12 cellular contexts compared by ENCODE assay signal in genomic region chr3:81492048-81492447, GRCh38.
A peak's percentile ranks its signal among the peaks of the same experiment; 100 is the strongest.
DNase-seq lines count a peak whose midpoint lies in the region; ATAC-seq lines count a peak whose summit lies in the region.
"Had no signal": no experiment of that assay in that cellular context is flagged by ENCODE, and none has a peak within 500 bp of the region (broad histone marks: within the 10 kb centered on the region; RNA-seq: fewer than 3 reads in every experiment).

No MANE protein-coding gene starts in this region.

- peak overlapping the region; percentile 33 for H3K27ac Mint-ChIP-seq in stimulated activated effector memory CD8-positive, alpha-beta T cell treated with anti-CD3 and anti-CD28 coated beads, Interleukin-12 subunit alpha, Interleukin-12 subunit beta, amount 100 ng/mL, for 72 hours
- H3K27ac Mint-ChIP-seq in activated naive CD4-positive, alpha-beta T cell treated with anti-CD3 and anti-CD28 coated beads, Interleukin-2, amount 50 U/mL, for 72 hours: no peak overlapping the region

- no peaks in the 10 kb centered on the region for H3K9me3 Mint-ChIP-seq in stimulated activated effector memory CD8-positive, alpha-beta T cell treated with anti-CD3 and anti-CD28 coated beads, Interleukin-12 subunit alpha, Interleukin-12 subunit beta, amount 100 ng/mL, for 72 hours
- H3K9me3 Mint-ChIP-seq in activated naive CD4-positive, alpha-beta T cell treated with anti-CD3 and anti-CD28 coated beads, Interleukin-2, amount 50 U/mL, for 72 hours: no peaks in the 10 kb centered on the region
- H3K9me3 Mint-ChIP-seq: naive B cell had no signal

- H3K4me1 ChIP-seq in adipocyte (ENCODE audit: control insufficient read depth, insufficient read depth, low read length): peaks cover 26% of the 10 kb centered on the region

- H3K36me3 ChIP-seq in adipocyte (ENCODE audit: control insufficient read depth, insufficient read depth, low read length, severe bottlenecking): peaks cover 57% of the 10 kb centered on the region

- intact Hi-C loops in left cardiac atrium (cut with DNase I): no loop called here

- peak; percentile 54 to 62 for ATAC-seq in left cardiac atrium
- ATAC-seq in stimulated activated effector memory CD8-positive, alpha-beta T cell treated with anti-CD3 and anti-CD28 coated beads, Interleukin-12 subunit alpha, Interleukin-12 subunit beta, amount 100 ng/mL, for 72 hours: no peak
- ATAC-seq in activated naive CD4-positive, alpha-beta T cell treated with anti-CD3 and anti-CD28 coated beads, Interleukin-2, amount 50 U/mL, for 72 hours: no peak

- DNase-seq in GM04503 (ENCODE audit: low read depth) (peak; percentile 50), adipocyte (ENCODE audit: low read depth) (peak; percentile 88), left cardiac atrium (no peak), NCI-H748 (lab: John Stamatoyannopoulos, UW; ENCODE audit: unreplicated experiment) (no peak)
- DNase-seq in stimulated activated effector memory CD8-positive, alpha-beta T cell treated with anti-CD3 and anti-CD28 coated beads, Interleukin-12 subunit alpha, Interleukin-12 subunit beta, amount 100 ng/mL, for 72 hours (ENCODE audit: low spot score in 2 of 2): no peak
- DNase-seq in activated naive CD4-positive, alpha-beta T cell treated with anti-CD3 and anti-CD28 coated beads, Interleukin-2, amount 50 U/mL, for 72 hours (ENCODE audit: low spot score in 2 of 2): no peak
- DNase-seq in activated CD4-positive, alpha-beta T cell treated with anti-CD3 and anti-CD28 coated beads for 1 hour: no peak
- DNase-seq: naive B cell, NCI-H1092 treated with DMSO at 0.1 percent for 48 hours, NCI-H2227 treated with DMSO at 0.1 percent for 48 hours, PC-9, T-helper 1 cell had no signal

- H3K27me3 ChIP-seq in adipocyte (replicated peaks; ENCODE audit: control insufficient read depth, insufficient read depth, low read length): no peaks in the 10 kb centered on the region

- no peaks in the 10 kb centered on the region for H3K9me3 ChIP-seq in adipocyte (ENCODE audit: control insufficient read depth, low read length)

- H3K4me1 Mint-ChIP-seq in stimulated activated effector memory CD8-positive, alpha-beta T cell treated with anti-CD3 and anti-CD28 coated beads, Interleukin-12 subunit alpha, Interleukin-12 subunit beta, amount 100 ng/mL, for 72 hours: no peaks in the 10 kb centered on the region
- H3K4me1 Mint-ChIP-seq: naive B cell had no signal

- H3K4me3 Mint-ChIP-seq in stimulated activated effector memory CD8-positive, alpha-beta T cell treated with anti-CD3 and anti-CD28 coated beads, Interleukin-12 subunit alpha, Interleukin-12 subunit beta, amount 100 ng/mL, for 72 hours: no peak overlapping the region
- H3K4me3 Mint-ChIP-seq: naive B cell had no signal

- H3K36me3 Mint-ChIP-seq in stimulated activated effector memory CD8-positive, alpha-beta T cell treated with anti-CD3 and anti-CD28 coated beads, Interleukin-12 subunit alpha, Interleukin-12 subunit beta, amount 100 ng/mL, for 72 hours: peaks cover 7% of the 10 kb centered on the region
- H3K36me3 Mint-ChIP-seq in activated naive CD4-positive, alpha-beta T cell treated with anti-CD3 and anti-CD28 coated beads, Interleukin-2, amount 50 U/mL, for 72 hours: no peaks in the 10 kb centered on the region
- H3K36me3 Mint-ChIP-seq: naive B cell had no signal

- peak overlapping the region; percentile 18 for H3K9ac ChIP-seq in adipocyte (ENCODE audit: low read length)

- peak overlapping the region; percentile 47 for H3K4me3 ChIP-seq in adipocyte (ENCODE audit: low read length)
- H3K4me3 ChIP-seq: PC-9 had no signal

Comparison
In these comparisons a context has a peak if more than half of its experiments do, and no peak if none do; other contexts are left out.
1. DNase-seq: peak in GM04503 (single experiment) and adipocyte (single experiment); none in left cardiac atrium (single experiment), stimulated activated effector memory CD8-positive, alpha-beta T cell treated with anti-CD3 and anti-CD28 coated beads, Interleukin-12 subunit alpha, Interleukin-12 subunit beta, amount 100 ng/mL, for 72 hours (0 of 2), activated naive CD4-positive, alpha-beta T cell treated with anti-CD3 and anti-CD28 coated beads, Interleukin-2, amount 50 U/mL, for 72 hours (0 of 2), activated CD4-positive, alpha-beta T cell treated with anti-CD3 and anti-CD28 coated beads for 1 hour (single experiment) and NCI-H748 (single experiment).
2. ATAC-seq: peak in left cardiac atrium (2 of 2); none in stimulated activated effector memory CD8-positive, alpha-beta T cell treated with anti-CD3 and anti-CD28 coated beads, Interleukin-12 subunit alpha, Interleukin-12 subunit beta, amount 100 ng/mL, for 72 hours (single experiment) and activated naive CD4-positive, alpha-beta T cell treated with anti-CD3 and anti-CD28 coated beads, Interleukin-2, amount 50 U/mL, for 72 hours (0 of 2).